17 cellular contexts compared by ENCODE assay signal in genomic region chr6:2714359-2714895, GRCh38. TPM values are rescaled to one million over a fixed set of nuclear protein-coding genes. Genes with fewer than 3 reads are reported as not detected.
DNase-seq lines count a peak whose midpoint lies in the region; ATAC-seq, FAIRE-seq and TF ChIP-seq lines count a peak whose summit lies in the region.
"Had no signal": no experiment of that assay in that cellular context is flagged by ENCODE, and none has a peak within 500 bp of the region (broad histone marks: within the 10 kb centered on the region; RNA-seq: fewer than 3 reads in every experiment).

No MANE protein-coding gene starts in this region.

- no peak for TF ChIP-seq POLR2A in A549 (IDR thresholded peaks at IDR 0.05; ENCODE audit: low read length)

- peaks cover 5% of the 10 kb centered on the region for H3K9me2 ChIP-seq in GM23338 (ENCODE audit: insufficient read depth)

- no peak overlapping the region for H3K4me3 ChIP-seq in A549
- no peak overlapping the region for H3K4me3 ChIP-seq in GM23338
- H3K4me3 ChIP-seq: transverse colon had no signal

- CTCF ChIA-PET in A549 (lab: Yijun Ruan, JAX), result interaction anchor here (0.8 kb wide), 1 partner anchor 9 kb away, joined by 3 read pairs; no protein-coding TSS in a partner anchor

- H3K4me1 ChIP-seq in A549 (peaks cover 11% of the 10 kb centered on the region; the same call in 2 of the 3 replicates), GM23338 (ENCODE audit: insufficient read depth) (no peaks in the 10 kb centered on the region; the same call in 1 of the 2 replicates)

- H3K9me3 Mint-ChIP-seq in GM23338, result peaks cover 26% of the 10 kb centered on the region
- H3K9me3 Mint-ChIP-seq in activated T-helper 2 cell treated with anti-CD3 and anti-CD28 coated beads, Interferon-gamma antibody, Interleukin-2, Interleukin-4, amounts not matched to agents 10 μg/mL and 5 μg/mL and 100 μg/mL, durations not matched to agents 14 hours and 24 hours and 36 hours, result peaks cover 19% of the 10 kb centered on the region

- H2AFZ ChIP-seq in GM23338, result peak overlapping the region; percentile 56; the same call in 1 of the 2 replicates

- TF ChIP-seq CTCF in A549 (IDR thresholded peaks at IDR 0.05) (no peak), GM23338 (conservative IDR thresholded peaks at IDR 0.05; ENCODE audit: low read depth in 2 of 2) (no peak)

- peaks cover 23% of the 10 kb centered on the region for H3K36me3 Mint-ChIP-seq in GM23338 (ENCODE audit: low read depth)
- peaks cover 4% of the 10 kb centered on the region for H3K36me3 Mint-ChIP-seq in activated T-helper 2 cell treated with anti-CD3 and anti-CD28 coated beads, Interferon-gamma antibody, Interleukin-2, Interleukin-4, amounts not matched to agents 10 μg/mL and 5 μg/mL and 100 μg/mL, durations not matched to agents 14 hours and 24 hours and 36 hours (ENCODE audit: low read depth)
- H3K36me3 Mint-ChIP-seq: CD4-positive, CD25-positive, alpha-beta regulatory T cell had no signal

- TF ChIP-seq RAD21 in A549 (conservative IDR thresholded peaks at IDR 0.05 in 1 of 2, IDR thresholded peaks at IDR 0.05 in 1 of 2), result no peak

- no peak for TF ChIP-seq EP300 in A549 (IDR thresholded peaks at IDR 0.05)

- H3K27me3 Mint-ChIP-seq in GM23338 (ENCODE audit: insufficient read depth, low read depth, poor library complexity), result no peaks in the 10 kb centered on the region
- H3K27me3 Mint-ChIP-seq in activated T-helper 2 cell treated with anti-CD3 and anti-CD28 coated beads, Interferon-gamma antibody, Interleukin-2, Interleukin-4, amounts not matched to agents 10 μg/mL and 5 μg/mL and 100 μg/mL, durations not matched to agents 14 hours and 24 hours and 36 hours (ENCODE audit: low read depth), result peaks cover 2% of the 10 kb centered on the region

- H3K4me2 ChIP-seq in A549 (peak overlapping the region; percentile 29), GM23338 (no peak overlapping the region)

- no peaks in the 10 kb centered on the region for H3K9me3 ChIP-seq in A549
- H3K9me3 ChIP-seq: neutrophil had no signal

- POLR2A ChIA-PET in A549 (lab: Yijun Ruan, JAX), result no interaction called here

- no peak overlapping the region for H3K4me3 Mint-ChIP-seq in GM23338
- no peak overlapping the region for H3K4me3 Mint-ChIP-seq in activated T-helper 2 cell treated with anti-CD3 and anti-CD28 coated beads, Interferon-gamma antibody, Interleukin-2, Interleukin-4, amounts not matched to agents 10 μg/mL and 5 μg/mL and 100 μg/mL, durations not matched to agents 14 hours and 24 hours and 36 hours (ENCODE audit: low read depth)
- H3K4me3 Mint-ChIP-seq: CD4-positive, CD25-positive, alpha-beta regulatory T cell had no signal

- no peaks in the 10 kb centered on the region for H3K27me3 ChIP-seq in GM23338 (ENCODE audit: insufficient read depth)
- H3K27me3 ChIP-seq: neutrophil, transverse colon had no signal

- intact Hi-C loops in activated T-helper 2 cell treated with anti-CD3 and anti-CD28 coated beads, Interferon-gamma antibody, Interleukin-2, Interleukin-4, amounts not matched to agents 10 μg/mL and 5 μg/mL and 100 μg/mL, durations not matched to agents 14 hours and 24 hours and 36 hours (cut with micrococcal nuclease), result no loop called here

- H4K20me1 ChIP-seq in GM23338 (replicated peaks; ENCODE audit: insufficient read depth), result no peaks in the 10 kb centered on the region

- H3K4me1 Mint-ChIP-seq in GM23338, result peaks cover 9% of the 10 kb centered on the region
- no peaks in the 10 kb centered on the region for H3K4me1 Mint-ChIP-seq in activated T-helper 2 cell treated with anti-CD3 and anti-CD28 coated beads, Interferon-gamma antibody, Interleukin-2, Interleukin-4, amounts not matched to agents 10 μg/mL and 5 μg/mL and 100 μg/mL, durations not matched to agents 14 hours and 24 hours and 36 hours (ENCODE audit: low read depth)

- H3K27ac Mint-ChIP-seq in GM23338, result no peak overlapping the region; the same call in 1 of the 2 replicates
- H3K27ac Mint-ChIP-seq in activated T-helper 2 cell treated with anti-CD3 and anti-CD28 coated beads, Interferon-gamma antibody, Interleukin-2, Interleukin-4, amounts not matched to agents 10 μg/mL and 5 μg/mL and 100 μg/mL, durations not matched to agents 14 hours and 24 hours and 36 hours, result no peak overlapping the region

- peaks cover 14% of the 10 kb centered on the region for H3K36me3 ChIP-seq in GM23338 (ENCODE audit: insufficient read depth)
- H3K36me3 ChIP-seq: neutrophil, transverse colon had no signal

- ATAC-seq in A549 (peak; percentile 90 to 93), GM23338 (no peak)
- ATAC-seq: activated CD4-positive, CD25-positive, alpha-beta regulatory T cell treated with anti-CD3 and anti-CD28 coated beads, Interleukin-2, amount 50 U/mL, for 24 hours had no signal

- WGBS in A549 (ENCODE audit: missing lambda C conversion rate), result 30% methylated on average over 4 of the region's 4 CpGs

- no peaks in the 10 kb centered on the region for H3F3A ChIP-seq in GM23338 (replicated peaks; ENCODE audit: low read depth)

- DNase-seq in A549 (ENCODE audit: low read depth in 1 of 2, low spot score in 1 of 2) (peak in 1 of 2 experiments; percentile 49), GM23338 (ENCODE audit: low spot score) (no peak), amniotic epithelial cell (ENCODE audit: low read depth) (peak; percentile 84), glomerular visceral epithelial cell (ENCODE audit: extremely low spot score) (peak; percentile 43), NCI-H1417 (lab: John Stamatoyannopoulos, UW) (no peak), NCI-H2107 treated with DMSO at 0.1 percent for 48 hours (lab: John Stamatoyannopoulos, UW; ENCODE audit: unreplicated experiment) (no peak), DMS153 (lab: John Stamatoyannopoulos, UW) (no peak)
- DNase-seq in activated T-helper 2 cell treated with anti-CD3 and anti-CD28 coated beads, Interferon-gamma antibody, Interleukin-2, Interleukin-4, amounts not matched to agents 10 μg/mL and 5 μg/mL and 100 μg/mL, durations not matched to agents 14 hours and 24 hours and 36 hours (ENCODE audit: low spot score), result no peak
- DNase-seq: activated gamma-delta T cell treated with Interleukin-2 at 50 U/mL for 16 hours; CD4-positive, CD25-positive, alpha-beta regulatory T cell; islet precursor cell; NCI-H2171 treated with DMSO at 0.1 percent for 48 hours; SHP77 treated with DMSO at 0.1 percent for 48 hours; transverse colon had no signal

- no peak for FAIRE-seq in A549 (lab: Jason Lieb, UNC)
- FAIRE-seq: GM12891 had no signal

- H3K79me2 ChIP-seq in GM23338 (replicated peaks; ENCODE audit: insufficient read depth), result no peaks in the 10 kb centered on the region

- H3K27ac ChIP-seq in A549 (peak overlapping the region in 1 of 2 experiments; percentile 53; a peak in 3 of 6 replicates), GM23338 (ENCODE audit: low read depth) (no peak overlapping the region)
- H3K27ac ChIP-seq: neutrophil had no signal

TF ChIP-seq in A549, 52 proteins besides CTCF, POLR2A, EP300 and RAD21 (continues in another document):
- no peak for TF ChIP-seq KDM5A (IDR thresholded peaks at IDR 0.05)
- peak; percentile 20 for TF ChIP-seq MAFK (IDR thresholded peaks at IDR 0.05; ENCODE audit: partially characterized antibody)
- no peak for TF ChIP-seq USF2 (IDR thresholded peaks at IDR 0.05)
- no peak for TF ChIP-seq FOSL2 (IDR thresholded peaks at IDR 0.05)
- peak; percentile 41; the same call in 1 of the 2 replicates for TF ChIP-seq FOSL2 (CRISPR knock-in tag; IDR thresholded peaks at IDR 0.05)

RNA-seq across cellular contexts. Expression of gene MYLK4, which starts 36.3 kb away (rescaled TPM):
- polyA plus RNA-seq in A549 (2011; rRNA removed) (0.21 and 0.32 TPM in 2 replicates), A549 (2017; fragmentation: RNase III; extraction: RNeasy Plus Mini Kit Qiagen cat#74134 plus additional on column Dnase treatment) (0.14 to 0.16 TPM (median 0.14 TPM) in 3 replicates), GM23338 (2016; fragmentation: Nextera tagmentation; extraction: Ambion mirVana) (0.03 TPM in 2 replicates)
- polyA plus RNA-seq in A549 (2012; cell fraction: cytosol; rRNA removed), result 0.03 TPM in 2 replicates
- 0.05 and 0.10 TPM in 2 replicates for polyA plus RNA-seq in A549 (2012; cell fraction: nucleus; rRNA removed)
- 0.10 and 0.21 TPM in 2 replicates for polyA minus RNA-seq in A549 (2011; rRNA and poly(A)+ RNA removed)
- 0.12 and 0.17 TPM in 2 replicates for total RNA-seq in GM23338 (2014; rRNA removed; shearing (Covaris generic))
- total RNA-seq in activated T-helper 2 cell treated with anti-CD3 and anti-CD28 coated beads, Interferon-gamma antibody, Interleukin-2, Interleukin-4, amounts not matched to agents 10 μg/mL and 5 μg/mL and 100 μg/mL, durations not matched to agents 14 hours and 24 hours and 36 hours, result 0.21 and 0.23 TPM in 2 replicates

RNA-seq across cellular contexts. Expression of gene WRNIP1, which starts 50.8 kb away (rescaled TPM):
- polyA plus RNA-seq in A549 (2011; rRNA removed) (27.7 and 34.6 TPM in 2 replicates), A549 (2017; fragmentation: RNase III; extraction: RNeasy Plus Mini Kit Qiagen cat#74134 plus additional on column Dnase treatment) (32.2 to 32.8 TPM (median 32.3 TPM) in 3 replicates), GM23338 (2016; fragmentation: Nextera tagmentation; extraction: Ambion mirVana) (27.6 and 34.8 TPM in 2 replicates)
- 41.3 and 45.5 TPM in 2 replicates for polyA plus RNA-seq in A549 (2012; cell fraction: cytosol; rRNA removed)
- 41.6 and 48.5 TPM in 2 replicates for polyA plus RNA-seq in A549 (2012; cell fraction: nucleus; rRNA removed)
- polyA minus RNA-seq in A549 (2011; rRNA and poly(A)+ RNA removed), result 22.9 and 29.5 TPM in 2 replicates
- 50.4 and 66.0 TPM in 2 replicates for total RNA-seq in GM23338 (2014; rRNA removed; shearing (Covaris generic))
- 47.2 and 47.8 TPM in 2 replicates for total RNA-seq in activated T-helper 2 cell treated with anti-CD3 and anti-CD28 coated beads, Interferon-gamma antibody, Interleukin-2, Interleukin-4, amounts not matched to agents 10 μg/mL and 5 μg/mL and 100 μg/mL, durations not matched to agents 14 hours and 24 hours and 36 hours

Comparison
In these comparisons a context has a peak if more than half of its experiments do, and no peak if none do; other contexts are left out.
1. DNase-seq: peak in amniotic epithelial cell (single experiment) and glomerular visceral epithelial cell (single experiment); none in GM23338 (single experiment), NCI-H1417 (0 of 3), NCI-H2107 treated with DMSO at 0.1 percent for 48 hours (single experiment), activated T-helper 2 cell treated with anti-CD3 and anti-CD28 coated beads, Interferon-gamma antibody, Interleukin-2, Interleukin-4, amounts not matched to agents 10 μg/mL and 5 μg/mL and 100 μg/mL, durations not matched to agents 14 hours and 24 hours and 36 hours (single experiment) and DMS153 (single experiment).